ENCODE assay signal across 9 cellular contexts in the genomic region with DNA sequence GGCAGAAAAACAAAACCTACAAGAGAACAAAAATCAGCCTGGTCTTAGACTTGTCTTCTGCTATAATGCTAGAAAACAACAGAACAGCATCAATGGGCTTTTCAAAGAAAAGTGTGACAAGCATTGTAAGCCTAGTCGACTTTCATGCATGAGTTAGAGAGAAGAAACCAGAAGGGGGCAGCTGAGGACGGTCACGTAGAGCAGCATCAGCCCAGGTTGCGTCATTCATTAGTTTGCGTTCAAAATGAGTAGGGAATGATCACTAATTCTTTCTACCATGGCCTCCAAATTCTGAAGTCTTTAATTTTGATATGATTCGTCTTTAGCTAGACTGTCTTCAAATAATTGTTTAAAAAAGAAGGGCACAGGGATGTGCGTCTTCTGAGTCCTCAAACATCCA. TPM values are rescaled to one million over a fixed set of nuclear protein-coding genes. Genes with fewer than 3 reads are reported as not detected.
DNase-seq lines count a peak whose midpoint lies in the region; ATAC-seq and TF ChIP-seq lines count a peak whose summit lies in the region.
"Had no signal": no experiment of that assay in that cellular context is flagged by ENCODE, and none has a peak within 500 bp of the region (broad histone marks: within the 10 kb centered on the region; RNA-seq: fewer than 3 reads in every experiment).

No MANE protein-coding gene starts in this region.

- peaks cover 3 to 33% of the 10 kb centered on the region in 2 donors for H3K36me3 Mint-ChIP-seq in CD4-positive, alpha-beta memory T cell

- H3K9me3 Mint-ChIP-seq in CD4-positive, alpha-beta memory T cell, result no peaks in the 10 kb centered on the region
- H3K9me3 Mint-ChIP-seq: activated naive CD4-positive, alpha-beta T cell treated with anti-CD3 and anti-CD28 coated beads, Interleukin-2, amount 50 U/mL, for 24 hours had no signal

- no peak for DNase-seq in CD4-positive, alpha-beta memory T cell
- DNase-seq in SK-MEL-5 (ENCODE audit: low read depth, low spot score), result peak; percentile 90
- DNase-seq in hepatic stellate cell (ENCODE audit: low spot score), result no peak
- DNase-seq in DMS114 treated with DMSO at 0.1 percent for 48 hours (lab: John Stamatoyannopoulos, UW; ENCODE audit: unreplicated experiment), result no peak

- no peak overlapping the region for H3K4me3 Mint-ChIP-seq in CD4-positive, alpha-beta memory T cell
- H3K4me3 Mint-ChIP-seq: activated naive CD4-positive, alpha-beta T cell treated with anti-CD3 and anti-CD28 coated beads, Interleukin-2, amount 50 U/mL, for 24 hours had no signal

- ATAC-seq in HG03442 (IDR thresholded peaks at IDR 0.05; ENCODE audit: unreplicated experiment) (no peak), HG03432 (IDR thresholded peaks at IDR 0.05; ENCODE audit: unreplicated experiment) (no peak)

- H3K27me3 ChIP-seq in CD4-positive, alpha-beta memory T cell (ENCODE audit: insufficient read depth, low read length), result no peaks in the 10 kb centered on the region
- peaks cover 9% of the 10 kb centered on the region for H3K27me3 ChIP-seq in iPS-20b (ENCODE audit: insufficient read depth, low read length)

- in situ Hi-C loops in SK-MEL-5 (cut with HindIII; ENCODE audit: low pct_unique_long_range_greater_than_20kb, low sequenced_read_pairs), result no loop called here

- CTCF ChIA-PET in CD4-positive, alpha-beta memory T cell (lab: Charles Lee; ENCODE audit: partially characterized antibody), result no interaction called here
- CTCF ChIA-PET in HEK293 (lab: Yijun Ruan, JAX), result interaction anchor here (0.6 kb wide), 1 partner anchor 57 kb away, joined by 3 read pairs; no protein-coding TSS in a partner anchor

- H3K4me1 ChIP-seq in CD4-positive, alpha-beta memory T cell (ENCODE audit: insufficient read depth, low read length), result peaks cover 8% of the 10 kb centered on the region
- H3K4me1 ChIP-seq in HEK293 (ENCODE audit: control insufficient read depth, insufficient read depth, low read length) (no peaks in the 10 kb centered on the region), iPS-20b (ENCODE audit: insufficient read depth, low read length) (peaks cover 25% of the 10 kb centered on the region)

- peak overlapping the region; percentile 25; the same call in 1 of the 2 replicates for H3K9ac ChIP-seq in iPS-20b (ENCODE audit: low read depth, low read length)

- H3K36me3 ChIP-seq in CD4-positive, alpha-beta memory T cell (ENCODE audit: insufficient read depth, low read length), result peaks cover 5% of the 10 kb centered on the region
- H3K36me3 ChIP-seq in HEK293 (ENCODE audit: control insufficient read depth in 2 of 2, insufficient read depth in 1 of 2, low read length in 2 of 2), result no peaks in the 10 kb centered on the region
- H3K36me3 ChIP-seq in iPS-20b (ENCODE audit: insufficient read depth, low read depth, low read length), result no peaks in the 10 kb centered on the region

- no peak overlapping the region for H3K4me3 ChIP-seq in CD4-positive, alpha-beta memory T cell (ENCODE audit: low read length in 2 of 2)
- no peak overlapping the region for H3K4me3 ChIP-seq in HEK293 (ENCODE audit: low read depth, low read length)
- H3K4me3 ChIP-seq in iPS-20b (ENCODE audit: low read length), result no peak overlapping the region

- no peak overlapping the region for H3K27ac ChIP-seq in CD4-positive, alpha-beta memory T cell (ENCODE audit: low read depth, low read length)
- H3K27ac ChIP-seq in HEK293 (ENCODE audit: extremely low read depth, low read depth, low read length), result no peak overlapping the region
- no peak overlapping the region for H3K27ac ChIP-seq in iPS-20b (ENCODE audit: low read length)

- peaks cover 8 to 13% (median 9%) of the 10 kb centered on the region in 4 donors for H3K4me1 Mint-ChIP-seq in CD4-positive, alpha-beta memory T cell

- no peak for TF ChIP-seq CTCF in HEK293 (tag by site-specific recombination; IDR thresholded peaks at IDR 0.05)

- H3K9me3 ChIP-seq in CD4-positive, alpha-beta memory T cell (ENCODE audit: control insufficient read depth in 1 of 2, low read length in 2 of 2), result no peaks in the 10 kb centered on the region
- no peaks in the 10 kb centered on the region for H3K9me3 ChIP-seq in HEK293 (ENCODE audit: control insufficient read depth, insufficient read depth, low read depth, low read length)
- H3K9me3 ChIP-seq in iPS-20b (ENCODE audit: insufficient read depth, low read depth, low read length), result no peaks in the 10 kb centered on the region

- intact Hi-C loops in CD4-positive, alpha-beta memory T cell (cut with micrococcal nuclease), result no loop called here

- H3K27ac Mint-ChIP-seq in CD4-positive, alpha-beta memory T cell, result peak overlapping the region in 5 of 7 donors; percentile 17 to 60 (median 32)
- H3K27ac Mint-ChIP-seq: activated naive CD4-positive, alpha-beta T cell treated with anti-CD3 and anti-CD28 coated beads, Interleukin-2, amount 50 U/mL, for 24 hours had no signal

- H3K27me3 Mint-ChIP-seq in CD4-positive, alpha-beta memory T cell, result no peaks in the 10 kb centered on the region
- H3K27me3 Mint-ChIP-seq: activated naive CD4-positive, alpha-beta T cell treated with anti-CD3 and anti-CD28 coated beads, Interleukin-2, amount 50 U/mL, for 24 hours had no signal

- POLR2A ChIA-PET in CD4-positive, alpha-beta memory T cell (lab: Charles Lee; ENCODE audit: partially characterized antibody), result no interaction called here
- POLR2A ChIA-PET in HEK293 (lab: Yijun Ruan, JAX), result no interaction called here

TF ChIP-seq in HEK293, 187 proteins besides CTCF, POLR2A, EP300 and RAD21 (continues in another document):
- peak; percentile 90 for TF ChIP-seq ZNF2 (tag by site-specific recombination; IDR thresholded peaks at IDR 0.05)
- TF ChIP-seq, protein P1, sequence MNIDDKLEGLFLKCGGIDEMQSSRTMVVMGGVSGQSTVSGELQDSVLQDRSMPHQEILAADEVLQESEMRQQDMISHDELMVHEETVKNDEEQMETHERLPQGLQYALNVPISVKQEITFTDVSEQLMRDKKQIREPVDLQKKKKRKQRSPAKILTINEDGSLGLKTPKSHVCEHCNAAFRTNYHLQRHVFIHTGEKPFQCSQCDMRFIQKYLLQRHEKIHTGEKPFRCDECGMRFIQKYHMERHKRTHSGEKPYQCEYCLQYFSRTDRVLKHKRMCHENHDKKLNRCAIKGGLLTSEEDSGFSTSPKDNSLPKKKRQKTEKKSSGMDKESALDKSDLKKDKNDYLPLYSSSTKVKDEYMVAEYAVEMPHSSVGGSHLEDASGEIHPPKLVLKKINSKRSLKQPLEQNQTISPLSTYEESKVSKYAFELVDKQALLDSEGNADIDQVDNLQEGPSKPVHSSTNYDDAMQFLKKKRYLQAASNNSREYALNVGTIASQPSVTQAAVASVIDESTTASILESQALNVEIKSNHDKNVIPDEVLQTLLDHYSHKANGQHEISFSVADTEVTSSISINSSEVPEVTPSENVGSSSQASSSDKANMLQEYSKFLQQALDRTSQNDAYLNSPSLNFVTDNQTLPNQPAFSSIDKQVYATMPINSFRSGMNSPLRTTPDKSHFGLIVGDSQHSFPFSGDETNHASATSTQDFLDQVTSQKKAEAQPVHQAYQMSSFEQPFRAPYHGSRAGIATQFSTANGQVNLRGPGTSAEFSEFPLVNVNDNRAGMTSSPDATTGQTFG (tag by site-specific recombination; IDR thresholded peaks at IDR 0.05; ENCODE audit: borderline replicate concordance), result no peak
- TF ChIP-seq, protein P2, sequence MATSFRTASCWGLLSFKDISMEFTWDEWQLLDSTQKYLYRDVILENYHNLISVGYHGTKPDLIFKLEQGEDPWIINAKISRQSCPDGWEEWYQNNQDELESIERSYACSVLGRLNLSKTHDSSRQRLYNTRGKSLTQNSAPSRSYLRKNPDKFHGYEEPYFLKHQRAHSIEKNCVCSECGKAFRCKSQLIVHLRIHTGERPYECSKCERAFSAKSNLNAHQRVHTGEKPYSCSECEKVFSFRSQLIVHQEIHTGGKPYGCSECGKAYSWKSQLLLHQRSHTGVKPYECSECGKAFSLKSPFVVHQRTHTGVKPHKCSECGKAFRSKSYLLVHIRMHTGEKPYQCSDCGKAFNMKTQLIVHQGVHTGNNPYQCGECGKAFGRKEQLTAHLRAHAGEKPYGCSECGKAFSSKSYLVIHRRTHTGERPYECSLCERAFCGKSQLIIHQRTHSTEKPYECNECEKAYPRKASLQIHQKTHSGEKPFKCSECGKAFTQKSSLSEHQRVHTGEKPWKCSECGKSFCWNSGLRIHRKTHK (tag by site-specific recombination; IDR thresholded peaks at IDR 0.05), result no peak
- TF ChIP-seq, protein P3, sequence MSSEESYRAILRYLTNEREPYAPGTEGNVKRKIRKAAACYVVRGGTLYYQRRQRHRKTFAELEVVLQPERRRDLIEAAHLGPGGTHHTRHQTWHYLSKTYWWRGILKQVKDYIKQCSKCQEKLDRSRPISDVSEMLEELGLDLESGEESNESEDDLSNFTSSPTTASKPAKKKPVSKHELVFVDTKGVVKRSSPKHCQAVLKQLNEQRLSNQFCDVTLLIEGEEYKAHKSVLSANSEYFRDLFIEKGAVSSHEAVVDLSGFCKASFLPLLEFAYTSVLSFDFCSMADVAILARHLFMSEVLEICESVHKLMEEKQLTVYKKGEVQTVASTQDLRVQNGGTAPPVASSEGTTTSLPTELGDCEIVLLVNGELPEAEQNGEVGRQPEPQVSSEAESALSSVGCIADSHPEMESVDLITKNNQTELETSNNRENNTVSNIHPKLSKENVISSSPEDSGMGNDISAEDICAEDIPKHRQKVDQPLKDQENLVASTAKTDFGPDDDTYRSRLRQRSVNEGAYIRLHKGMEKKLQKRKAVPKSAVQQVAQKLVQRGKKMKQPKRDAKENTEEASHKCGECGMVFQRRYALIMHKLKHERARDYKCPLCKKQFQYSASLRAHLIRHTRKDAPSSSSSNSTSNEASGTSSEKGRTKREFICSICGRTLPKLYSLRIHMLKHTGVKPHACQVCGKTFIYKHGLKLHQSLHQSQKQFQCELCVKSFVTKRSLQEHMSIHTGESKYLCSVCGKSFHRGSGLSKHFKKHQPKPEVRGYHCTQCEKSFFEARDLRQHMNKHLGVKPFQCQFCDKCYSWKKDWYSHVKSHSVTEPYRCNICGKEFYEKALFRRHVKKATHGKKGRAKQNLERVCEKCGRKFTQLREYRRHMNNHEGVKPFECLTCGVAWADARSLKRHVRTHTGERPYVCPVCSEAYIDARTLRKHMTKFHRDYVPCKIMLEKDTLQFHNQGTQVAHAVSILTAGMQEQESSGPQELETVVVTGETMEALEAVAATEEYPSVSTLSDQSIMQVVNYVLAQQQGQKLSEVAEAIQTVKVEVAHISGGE (tag by site-specific recombination; conservative IDR thresholded peaks at IDR 0.05; ENCODE audit: low read depth), result no peak

RNA-seq across cellular contexts. Expression of a gene that starts 4.7 kb away (rescaled TPM):
- 10 to 100 TPM; 34.6 to 37.2 TPM for total RNA-seq in CD4-positive, alpha-beta memory T cell
- polyA plus RNA-seq in CD4-positive, alpha-beta memory T cell, result 10 to 100 TPM; 52.1 to 83.6 TPM
- total RNA-seq in SK-MEL-5 (2014; rRNA removed; shearing (Covaris generic)), result 108 and 120 TPM in 2 replicates
- polyA plus RNA-seq in SK-MEL-5 (2015; cell fraction: cytosol; rRNA removed), result 67.2 and 80.1 TPM in 2 replicates
- 34.9 and 46.6 TPM in 2 replicates for polyA plus RNA-seq in SK-MEL-5 (2015; cell fraction: nucleus; rRNA removed)

RNA-seq across cellular contexts. Expression of a gene that starts 27.6 kb away (rescaled TPM):
- total RNA-seq in CD4-positive, alpha-beta memory T cell, result under 1 TPM; 0.55 to 0.87 TPM
- polyA plus RNA-seq in CD4-positive, alpha-beta memory T cell, result not detected
- 0.98 TPM in 1 of 2 replicates, not detected in the other for total RNA-seq in SK-MEL-5 (2014; rRNA removed; shearing (Covaris generic))
- polyA plus RNA-seq in SK-MEL-5 (2015; cell fraction: cytosol; rRNA removed), result 0.23 TPM in 1 of 2 replicates, not detected in the other
- not detected in 2 replicates for polyA plus RNA-seq in SK-MEL-5 (2015; cell fraction: nucleus; rRNA removed)
